Comparison of ENCODE assay signal across 1 cellular context in genomic region chr22:20058989-20059770, GRCh38.
TF ChIP-seq lines count a peak whose summit lies in the region.

No MANE protein-coding gene starts in this region.

TF ChIP-seq in GM12878, 131 proteins besides CTCF, POLR2A, EP300 and RAD21:
- TF ChIP-seq EED (IDR thresholded peaks at IDR 0.05; ENCODE audit: low read depth) = no peak
- TF ChIP-seq, protein P1, sequence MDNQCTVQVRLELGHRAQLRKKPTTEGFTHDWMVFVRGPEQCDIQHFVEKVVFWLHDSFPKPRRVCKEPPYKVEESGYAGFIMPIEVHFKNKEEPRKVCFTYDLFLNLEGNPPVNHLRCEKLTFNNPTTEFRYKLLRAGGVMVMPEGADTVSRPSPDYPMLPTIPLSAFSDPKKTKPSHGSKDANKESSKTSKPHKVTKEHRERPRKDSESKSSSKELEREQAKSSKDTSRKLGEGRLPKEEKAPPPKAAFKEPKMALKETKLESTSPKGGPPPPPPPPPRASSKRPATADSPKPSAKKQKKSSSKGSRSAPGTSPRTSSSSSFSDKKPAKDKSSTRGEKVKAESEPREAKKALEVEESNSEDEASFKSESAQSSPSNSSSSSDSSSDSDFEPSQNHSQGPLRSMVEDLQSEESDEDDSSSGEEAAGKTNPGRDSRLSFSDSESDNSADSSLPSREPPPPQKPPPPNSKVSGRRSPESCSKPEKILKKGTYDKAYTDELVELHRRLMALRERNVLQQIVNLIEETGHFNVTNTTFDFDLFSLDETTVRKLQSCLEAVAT (IDR thresholded peaks at IDR 0.05) = no peak
- TF ChIP-seq FOS (IDR thresholded peaks at IDR 0.05; ENCODE audit: borderline replicate concordance, extremely low read depth, insufficient read length) = no peak
- TF ChIP-seq, protein P2, sequence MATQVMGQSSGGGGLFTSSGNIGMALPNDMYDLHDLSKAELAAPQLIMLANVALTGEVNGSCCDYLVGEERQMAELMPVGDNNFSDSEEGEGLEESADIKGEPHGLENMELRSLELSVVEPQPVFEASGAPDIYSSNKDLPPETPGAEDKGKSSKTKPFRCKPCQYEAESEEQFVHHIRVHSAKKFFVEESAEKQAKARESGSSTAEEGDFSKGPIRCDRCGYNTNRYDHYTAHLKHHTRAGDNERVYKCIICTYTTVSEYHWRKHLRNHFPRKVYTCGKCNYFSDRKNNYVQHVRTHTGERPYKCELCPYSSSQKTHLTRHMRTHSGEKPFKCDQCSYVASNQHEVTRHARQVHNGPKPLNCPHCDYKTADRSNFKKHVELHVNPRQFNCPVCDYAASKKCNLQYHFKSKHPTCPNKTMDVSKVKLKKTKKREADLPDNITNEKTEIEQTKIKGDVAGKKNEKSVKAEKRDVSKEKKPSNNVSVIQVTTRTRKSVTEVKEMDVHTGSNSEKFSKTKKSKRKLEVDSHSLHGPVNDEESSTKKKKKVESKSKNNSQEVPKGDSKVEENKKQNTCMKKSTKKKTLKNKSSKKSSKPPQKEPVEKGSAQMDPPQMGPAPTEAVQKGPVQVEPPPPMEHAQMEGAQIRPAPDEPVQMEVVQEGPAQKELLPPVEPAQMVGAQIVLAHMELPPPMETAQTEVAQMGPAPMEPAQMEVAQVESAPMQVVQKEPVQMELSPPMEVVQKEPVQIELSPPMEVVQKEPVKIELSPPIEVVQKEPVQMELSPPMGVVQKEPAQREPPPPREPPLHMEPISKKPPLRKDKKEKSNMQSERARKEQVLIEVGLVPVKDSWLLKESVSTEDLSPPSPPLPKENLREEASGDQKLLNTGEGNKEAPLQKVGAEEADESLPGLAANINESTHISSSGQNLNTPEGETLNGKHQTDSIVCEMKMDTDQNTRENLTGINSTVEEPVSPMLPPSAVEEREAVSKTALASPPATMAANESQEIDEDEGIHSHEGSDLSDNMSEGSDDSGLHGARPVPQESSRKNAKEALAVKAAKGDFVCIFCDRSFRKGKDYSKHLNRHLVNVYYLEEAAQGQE (IDR thresholded peaks at IDR 0.05; ENCODE audit: low read depth, low read length) = no peak
- TF ChIP-seq RFX5 (IDR thresholded peaks at IDR 0.05; ENCODE audit: low read depth, low read length) = no peak
- TF ChIP-seq WRNIP1 (IDR thresholded peaks at IDR 0.05; ENCODE audit: borderline replicate concordance, low read depth, low read length) = no peak
- TF ChIP-seq MYC (IDR thresholded peaks at IDR 0.05; ENCODE audit: insufficient read depth, insufficient read length, insufficient replicate concordance, low read length, severe bottlenecking) = no peak
- no peak for TF ChIP-seq IKZF1 (conservative IDR thresholded peaks at IDR 0.05)
- TF ChIP-seq KAT2A (conservative IDR thresholded peaks at IDR 0.05; ENCODE audit: control insufficient read depth, low read depth, low read length) = no peak
- no peak for TF ChIP-seq RBBP5 (conservative IDR thresholded peaks at IDR 0.05)
- TF ChIP-seq TCF12 (IDR thresholded peaks at IDR 0.05; ENCODE audit: low read depth, low read length) = no peak
- no peak for TF ChIP-seq YY1 (IDR thresholded peaks at IDR 0.05; ENCODE audit: low read depth, low read length)
- TF ChIP-seq CBX3 (IDR thresholded peaks at IDR 0.05; ENCODE audit: borderline replicate concordance, low read depth) = no peak
- no peak for TF ChIP-seq NR2C2 (IDR thresholded peaks at IDR 0.05; ENCODE audit: borderline replicate concordance, control insufficient read depth, insufficient read length, low read depth)
- no peak for TF ChIP-seq SMAD5 (IDR thresholded peaks at IDR 0.05; ENCODE audit: low read depth)
- no peak for TF ChIP-seq PAX8 (IDR thresholded peaks at IDR 0.05)
- TF ChIP-seq ZNF207 (IDR thresholded peaks at IDR 0.05; ENCODE audit: borderline replicate concordance) = no peak
